Comparison of ENCODE assay signal across 22 cellular contexts in the genomic region with DNA sequence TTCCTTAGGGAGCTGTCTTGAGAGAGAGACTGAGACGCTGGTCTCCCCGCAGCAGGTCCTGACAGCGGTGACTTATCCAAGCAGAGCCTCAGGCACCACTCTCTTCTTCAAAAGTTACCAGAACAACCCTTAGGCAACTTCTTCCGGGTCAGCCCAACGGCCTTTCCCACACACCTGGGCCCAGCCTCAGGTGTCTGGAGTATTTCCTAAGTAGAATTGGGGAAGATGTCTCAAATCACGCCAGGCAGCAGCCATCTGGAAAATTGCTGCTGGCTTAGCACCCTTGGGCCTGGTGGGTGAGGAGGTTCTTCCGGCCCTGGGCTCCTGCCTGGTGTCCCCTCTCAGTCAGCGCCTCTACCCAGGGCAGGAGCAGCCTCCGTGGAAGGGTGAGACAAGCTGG.
A peak's percentile ranks its signal among the peaks of the same experiment; 100 is the strongest.
DNase-seq lines count a peak whose midpoint lies in the region; ATAC-seq, FAIRE-seq and TF ChIP-seq lines count a peak whose summit lies in the region.
"Had no signal": no experiment of that assay in that cellular context is flagged by ENCODE, and none has a peak within 500 bp of the region (broad histone marks: within the 10 kb centered on the region; RNA-seq: fewer than 3 reads in every experiment).

No MANE protein-coding gene starts in this region.

- H3K18ac ChIP-seq in neuronal stem cell (ENCODE audit: low read length) = peak overlapping the region; percentile 1

- H4K91ac ChIP-seq in neuronal stem cell (ENCODE audit: low read depth, low read length, poor library complexity) = no peak overlapping the region

- H3K9me3 ChIP-seq in neuronal stem cell (replicated peaks in 1 of 2; ENCODE audit: control insufficient read depth in 2 of 2, insufficient read depth in 1 of 2, low read depth in 1 of 2, low read length in 2 of 2) = no peaks in the 10 kb centered on the region
- H3K9me3 ChIP-seq: BE2C, HAP-1, MG63, SJCRH30 had no signal

- peak overlapping the region; percentile 56 for H2AFZ ChIP-seq in neuronal stem cell (ENCODE audit: low read length)

- no peak overlapping the region for H2BK12ac ChIP-seq in neuronal stem cell (ENCODE audit: low read length)

- no peak overlapping the region for H2BK120ac ChIP-seq in neuronal stem cell (ENCODE audit: low read depth, low read length)

- H3K4ac ChIP-seq in neuronal stem cell (ENCODE audit: low read length) = no peak overlapping the region

- DNase-seq in activated effector memory CD4-positive, alpha-beta T cell treated with anti-CD3 and anti-CD28 coated beads, Interleukin-2, amount 50 U/mL, for 16 hours = peak; percentile 36
- DNase-seq in activated effector memory CD4-positive, alpha-beta T cell treated with Interleukin-2 at 50 U/mL for 16 hours = no peak
- peak; percentile 56 for DNase-seq in islet precursor cell
- no peak for DNase-seq in neuronal stem cell (ENCODE audit: low spot score)
- DNase-seq in NOMO-1 treated with dmso at 0.1 percent for 144 hours (lab: John Stamatoyannopoulos, UW; ENCODE audit: unreplicated experiment) = no peak
- no peak for DNase-seq in RKO (ENCODE audit: low spot score)
- no peak for DNase-seq in D721Med (ENCODE audit: insufficient read length, low spot score)
- DNase-seq: BE2C; CD4-positive, alpha-beta memory T cell; Kasumi-1; MG63; NCI-H1048; NCI-H1436; NCI-H2029; NCI-H345; NCI-H524 treated with DMSO at 0.1 percent for 48 hours; SJCRH30 had no signal

- no peaks in the 10 kb centered on the region for H3K36me3 ChIP-seq in neuronal stem cell (replicated peaks in 1 of 2; ENCODE audit: control insufficient read depth in 2 of 2, insufficient read depth in 2 of 2, low read length in 2 of 2)
- H3K36me3 ChIP-seq: BE2C, HAP-1, MG63, SJCRH30 had no signal

- no peak overlapping the region for H3K14ac ChIP-seq in neuronal stem cell (ENCODE audit: low read length)

- no peaks in the 10 kb centered on the region for H3K79me1 ChIP-seq in neuronal stem cell (ENCODE audit: low read depth, low read length)

- H3K9ac ChIP-seq in neuronal stem cell (ENCODE audit: low read depth, low read length, poor library complexity) = no peak overlapping the region

- H3K27ac ChIP-seq in neuronal stem cell (replicated peaks; ENCODE audit: low read length) = no peak overlapping the region
- H3K27ac ChIP-seq: SJCRH30 had no signal

- no peak for TF ChIP-seq CTCF in D721Med (IDR thresholded peaks at IDR 0.05; ENCODE audit: insufficient read depth, missing control alignments)

- peaks cover 0 to 2% (median 0%) of the 10 kb centered on the region in 3 experiments for H3K27me3 ChIP-seq in neuronal stem cell (ENCODE audit: control insufficient read depth in 3 of 3, insufficient read depth in 3 of 3, low read depth in 1 of 3, low read length in 3 of 3)
- H3K27me3 ChIP-seq: BE2C, MG63 had no signal

- no peak for FAIRE-seq in D721Med (lab: Jason Lieb, UNC)
- FAIRE-seq: GM12892, GM18507, HTR-8/SVneo had no signal

- H2BK5ac ChIP-seq in neuronal stem cell (ENCODE audit: low read length) = no peak overlapping the region

- no peak overlapping the region for H3K23ac ChIP-seq in neuronal stem cell (ENCODE audit: low read depth, low read length, poor library complexity)

- ATAC-seq in GM19351 (IDR thresholded peaks at IDR 0.05; ENCODE audit: unreplicated experiment) = no peak

- no peak overlapping the region for H4K8ac ChIP-seq in neuronal stem cell (ENCODE audit: low read depth, low read length)

- H2AK5ac ChIP-seq in neuronal stem cell (ENCODE audit: low read depth, low read length) = no peak overlapping the region

- no peak overlapping the region for H3K4me2 ChIP-seq in neuronal stem cell (ENCODE audit: insufficient read depth, low read length, poor library complexity, severe bottlenecking)

- no peak overlapping the region for H2BK15ac ChIP-seq in neuronal stem cell (ENCODE audit: low read length)

- no CpG with 5 or more reads among the region's 9 CpGs for WGBS in neuronal stem cell (ENCODE audit: extremely low coverage in 2 of 2, insufficient read length in 2 of 2, insufficient replicate concordance in 1 of 2), 2 donors

- peak overlapping the region in 1 of 2 donors; percentile 4 for H3K4me3 ChIP-seq in neuronal stem cell (ENCODE audit: low read length in 2 of 2)
- H3K4me3 ChIP-seq: HAP-1, MG63, SJCRH30 had no signal

- peaks cover 5 to 7% of the 10 kb centered on the region in 2 donors for H3K4me1 ChIP-seq in neuronal stem cell (ENCODE audit: control insufficient read depth in 2 of 2, insufficient read depth in 1 of 2, low read depth in 1 of 2, low read length in 2 of 2)
- H3K4me1 ChIP-seq: HAP-1 had no signal

Comparison
In these comparisons a context has a peak if more than half of its experiments do, and no peak if none do; other contexts are left out.
1. DNase-seq: peak in activated effector memory CD4-positive, alpha-beta T cell treated with anti-CD3 and anti-CD28 coated beads, Interleukin-2, amount 50 U/mL, for 16 hours (single experiment) and islet precursor cell (single experiment); none in activated effector memory CD4-positive, alpha-beta T cell treated with Interleukin-2 at 50 U/mL for 16 hours (single experiment), neuronal stem cell (single experiment), NOMO-1 treated with dmso at 0.1 percent for 144 hours (single experiment), RKO (single experiment) and D721Med (single experiment).